23 cellular contexts compared by ENCODE assay signal in genomic region chr16:52095466-52095865, GRCh38.
"Had no signal": no experiment of that assay in that cellular context is flagged by ENCODE, and none has a peak within 500 bp of the region (broad histone marks: within the 10 kb centered on the region; RNA-seq: fewer than 3 reads in every experiment).

No MANE protein-coding gene starts in this region.

- H3K4me3 Mint-ChIP-seq: activated CD4-positive, alpha-beta T cell treated with anti-CD3 and anti-CD28 coated beads, Interleukin-2, amount 10 ng/mL, durations not matched to agents 7 days and 5 days; activated CD8-positive, alpha-beta memory T cell treated with anti-CD3 and anti-CD28 coated beads, Interleukin-2, amount 10 ng/mL, durations not matched to agents 7 days and 5 days; activated CD8-positive, alpha-beta T cell treated with anti-CD3 and anti-CD28 coated beads for 36 hours; activated naive CD4-positive, alpha-beta T cell treated with anti-CD3 and anti-CD28 coated beads, Interleukin-2, amount 50 U/mL, for 24 hours; activated T-helper 1 cell treated with anti-CD3 and anti-CD28 coated beads, Interleukin-12 subunit alpha, Interleukin-12 subunit beta, Interleukin-2, Interleukin-4 antibody, amounts not matched to agents 30 ng/mL and 10 ng/mL and 1 ng/mL, durations not matched to agents 14 hours and 24 hours and 36 hours; dendritic cell treated with granulocyte-macrophage colony-stimulating factor and Interleukin-4, amounts not matched to agents 40 ng/mL and 50 ng/mL, for 4 days; memory B cell; natural killer cell treated with Interleukin-12 subunit alpha and Interleukin-12 subunit beta and Interleukin-15 and Interleukin-18, amount 100 ng/mL, for 72 hours; stimulated activated naive CD8-positive, alpha-beta T cell treated with anti-CD3 and anti-CD28 coated beads, Interleukin-15, Interleukin-2, amounts not matched to agents 100 ng/mL and 50 ng/mL, for 24 hours had no signal

- H3K4me1 Mint-ChIP-seq: activated CD4-positive, alpha-beta T cell treated with anti-CD3 and anti-CD28 coated beads, Interleukin-2, amount 10 ng/mL, durations not matched to agents 7 days and 5 days; activated CD8-positive, alpha-beta memory T cell treated with anti-CD3 and anti-CD28 coated beads, Interleukin-2, amount 10 ng/mL, durations not matched to agents 7 days and 5 days; activated naive CD4-positive, alpha-beta T cell treated with anti-CD3 and anti-CD28 coated beads, Interleukin-2, amount 50 U/mL, for 24 hours; memory B cell had no signal

- H3K9me3 ChIP-seq: body of pancreas, heart left ventricle, tibial artery had no signal

- H3K27ac ChIP-seq: body of pancreas, cardiac muscle cell, heart left ventricle, tibial artery, WERI-Rb-1 had no signal

- H3K27me3 ChIP-seq: body of pancreas, cardiac muscle cell, heart left ventricle, tibial artery had no signal

- H3K36me3 Mint-ChIP-seq: activated CD8-positive, alpha-beta memory T cell treated with anti-CD3 and anti-CD28 coated beads, Interleukin-2, amount 10 ng/mL, durations not matched to agents 7 days and 5 days; activated naive CD4-positive, alpha-beta T cell treated with anti-CD3 and anti-CD28 coated beads, Interleukin-2, amount 50 U/mL, for 24 hours; memory B cell; natural killer cell treated with Interleukin-12 subunit alpha and Interleukin-12 subunit beta and Interleukin-15 and Interleukin-18, amount 100 ng/mL, for 72 hours had no signal

- DNase-seq: activated CD4-positive, alpha-beta T cell treated with anti-CD3 and anti-CD28 coated beads, Interleukin-2, amount 10 ng/mL, durations not matched to agents 7 days and 5 days; activated CD4-positive, CD25-positive, alpha-beta regulatory T cell treated with anti-CD3 and anti-CD28 coated beads, Interleukin-2, amount 50 U/mL, for 72 hours; activated CD8-positive, alpha-beta memory T cell treated with anti-CD3 and anti-CD28 coated beads, Interleukin-2, amount 10 ng/mL, durations not matched to agents 7 days and 5 days; activated CD8-positive, alpha-beta T cell treated with anti-CD3 and anti-CD28 coated beads for 36 hours; activated gamma-delta T cell treated with Interleukin-2 at 50 U/mL for 16 hours; activated T-cell treated with anti-CD3 and anti-CD28 coated beads for 4 hours; anterior cingulate cortex; body of pancreas; effector CD4-positive, alpha-beta T cell; heart left ventricle; retina; stimulated activated CD4-positive, alpha-beta T cell treated with anti-CD3 and anti-CD28 coated beads, Interleukin-12 subunit alpha, Interleukin-12 subunit beta, amount 100 ng/mL, for 4 hours; stimulated activated CD4-positive, alpha-beta T cell treated with anti-CD3 and anti-CD28 coated beads, Interleukin-4, amount 100 ng/mL, for 4 hours; tibial artery; WERI-Rb-1 had no signal

- H3K4me3 ChIP-seq: body of pancreas, cardiac muscle cell, heart left ventricle, tibial artery had no signal

- H3K4me1 ChIP-seq: heart left ventricle, tibial artery had no signal

- H3K27ac Mint-ChIP-seq: activated CD4-positive, alpha-beta T cell treated with anti-CD3 and anti-CD28 coated beads, Interleukin-2, amount 10 ng/mL, durations not matched to agents 7 days and 5 days; activated CD8-positive, alpha-beta memory T cell treated with anti-CD3 and anti-CD28 coated beads, Interleukin-2, amount 10 ng/mL, durations not matched to agents 7 days and 5 days; activated CD8-positive, alpha-beta T cell treated with anti-CD3 and anti-CD28 coated beads for 36 hours; activated naive CD4-positive, alpha-beta T cell treated with anti-CD3 and anti-CD28 coated beads, Interleukin-2, amount 50 U/mL, for 24 hours; activated T-helper 1 cell treated with anti-CD3 and anti-CD28 coated beads, Interleukin-12 subunit alpha, Interleukin-12 subunit beta, Interleukin-2, Interleukin-4 antibody, amounts not matched to agents 30 ng/mL and 10 ng/mL and 1 ng/mL, durations not matched to agents 14 hours and 24 hours and 36 hours; dendritic cell treated with granulocyte-macrophage colony-stimulating factor and Interleukin-4, amounts not matched to agents 40 ng/mL and 50 ng/mL, for 4 days; memory B cell; natural killer cell treated with Interleukin-12 subunit alpha and Interleukin-12 subunit beta and Interleukin-15 and Interleukin-18, amount 100 ng/mL, for 72 hours; progenitor cell of endocrine pancreas; stimulated activated naive CD8-positive, alpha-beta T cell treated with anti-CD3 and anti-CD28 coated beads, Interleukin-15, Interleukin-2, amounts not matched to agents 100 ng/mL and 50 ng/mL, for 24 hours had no signal

- H3K27me3 Mint-ChIP-seq: activated CD4-positive, alpha-beta T cell treated with anti-CD3 and anti-CD28 coated beads, Interleukin-2, amount 10 ng/mL, durations not matched to agents 7 days and 5 days; activated CD8-positive, alpha-beta memory T cell treated with anti-CD3 and anti-CD28 coated beads, Interleukin-2, amount 10 ng/mL, durations not matched to agents 7 days and 5 days; activated CD8-positive, alpha-beta T cell treated with anti-CD3 and anti-CD28 coated beads for 36 hours; activated naive CD4-positive, alpha-beta T cell treated with anti-CD3 and anti-CD28 coated beads, Interleukin-2, amount 50 U/mL, for 24 hours; dendritic cell treated with granulocyte-macrophage colony-stimulating factor and Interleukin-4, amounts not matched to agents 40 ng/mL and 50 ng/mL, for 4 days; memory B cell; natural killer cell treated with Interleukin-12 subunit alpha and Interleukin-12 subunit beta and Interleukin-15 and Interleukin-18, amount 100 ng/mL, for 72 hours; stimulated activated naive CD8-positive, alpha-beta T cell treated with anti-CD3 and anti-CD28 coated beads, Interleukin-15, Interleukin-2, amounts not matched to agents 100 ng/mL and 50 ng/mL, for 24 hours had no signal

- H3K9me3 Mint-ChIP-seq: activated CD4-positive, alpha-beta T cell treated with anti-CD3 and anti-CD28 coated beads, Interleukin-2, amount 10 ng/mL, durations not matched to agents 7 days and 5 days; dendritic cell treated with granulocyte-macrophage colony-stimulating factor and Interleukin-4, amounts not matched to agents 40 ng/mL and 50 ng/mL, for 4 days had no signal

- H3K36me3 ChIP-seq: cardiac muscle cell, heart left ventricle, tibial artery, WERI-Rb-1 had no signal
